Comparison of ENCODE assay signal across 38 cellular contexts in the genomic region with DNA sequence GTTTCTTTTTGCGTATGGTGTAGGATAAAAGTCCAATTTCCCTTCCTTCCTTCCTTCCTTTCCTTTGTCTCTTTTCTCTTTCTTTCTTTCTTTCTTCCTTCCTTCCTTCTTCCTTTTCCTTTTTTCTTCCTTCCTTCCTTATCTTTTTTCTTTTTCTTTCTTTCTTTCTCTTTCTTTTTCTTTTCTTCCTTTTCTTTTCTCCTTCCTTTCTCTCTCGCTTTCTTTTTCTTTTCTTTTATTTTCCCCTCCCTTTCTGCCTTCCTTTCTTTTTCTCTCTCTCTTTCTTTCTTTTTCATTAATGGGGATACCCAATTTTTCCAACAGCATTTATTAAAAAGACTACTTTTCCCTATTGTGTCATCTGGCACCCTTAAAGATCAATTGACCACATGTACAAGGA.
"Had no signal": no experiment of that assay in that cellular context is flagged by ENCODE, and none has a peak within 500 bp of the region (broad histone marks: within the 10 kb centered on the region; RNA-seq: fewer than 3 reads in every experiment).

No MANE protein-coding gene starts in this region.

- H3K36me3 ChIP-seq: ascending aorta, cardiac muscle cell, colonic mucosa had no signal

- H3K4me3 Mint-ChIP-seq: activated CD4-positive, alpha-beta memory T cell treated with anti-CD3 and anti-CD28 coated beads for 36 hours; activated CD4-positive, alpha-beta T cell treated with anti-CD3 and anti-CD28 coated beads, Interleukin-2, amount 10 ng/mL, durations not matched to agents 24 days and 14 days; activated CD8-positive, alpha-beta T cell treated with anti-CD3 and anti-CD28 coated beads for 36 hours; activated naive CD4-positive, alpha-beta T cell treated with anti-CD3 and anti-CD28 coated beads for 36 hours; activated naive CD4-positive, alpha-beta T cell treated with anti-CD3 and anti-CD28 coated beads, Interleukin-2, amount 50 U/mL, for 24 hours; activated naive CD8-positive, alpha-beta T cell; activated naive CD8-positive, alpha-beta T cell treated with anti-CD3 and anti-CD28 coated beads, Interleukin-2, amount 10 ng/mL, durations not matched to agents 7 days and 5 days; activated naive CD8-positive, alpha-beta T cell treated with anti-CD3 and anti-CD28 coated beads, Interleukin-2, amount 50 U/mL, for 24 hours; activated T-cell treated with anti-CD3 and anti-CD28 coated beads, Interleukin-2, amount 50 U/mL, for 4 hours; activated T-cell treated with anti-CD3 and anti-CD28 coated beads, Interleukin-2, amount 50 U/mL, for 72 hours; activated T-helper 1 cell treated with anti-CD3 and anti-CD28 coated beads, Interleukin-12 subunit alpha, Interleukin-12 subunit beta, Interleukin-2, Interleukin-4 antibody, amounts not matched to agents 30 ng/mL and 10 ng/mL and 1 ng/mL, durations not matched to agents 14 hours and 24 hours and 36 hours; activated T-helper 17 cell treated with anti-CD3 and anti-CD28 coated beads, Interleukin-2, amount 50 U/mL, for 72 hours; brain; central memory CD8-positive, alpha-beta T cell; T-helper 1 cell treated with Interleukin-12 subunit alpha and Interleukin-12 subunit beta and Interleukin-4 antibody, amounts not matched to agents 30 μg/mL and 1 μg/mL, for 36 hours; T-helper 2 cell treated with Interferon-gamma antibody and Interleukin-4, amounts not matched to agents 5 μg/mL and 100 μg/mL, for 36 hours had no signal

- ATAC-seq: activated CD8-positive, alpha-beta T cell treated with anti-CD3 and anti-CD28 coated beads for 36 hours; activated naive CD8-positive, alpha-beta T cell treated with anti-CD3 and anti-CD28 coated beads, Interleukin-2, amount 50 U/mL, for 24 hours; activated T-cell treated with anti-CD3 and anti-CD28 coated beads, Interleukin-2, amount 50 U/mL, for 4 hours; activated T-cell treated with anti-CD3 and anti-CD28 coated beads, Interleukin-2, amount 50 U/mL, for 72 hours; activated T-helper 17 cell treated with anti-CD3 and anti-CD28 coated beads, Interleukin-2, amount 50 U/mL, for 72 hours had no signal

- FAIRE-seq: bronchial epithelial cell, TTC549 had no signal

- DNase-seq: activated CD4-positive, alpha-beta memory T cell treated with anti-CD3 and anti-CD28 coated beads for 36 hours; activated CD4-positive, alpha-beta T cell treated with anti-CD3 and anti-CD28 coated beads for 4 hours; activated CD4-positive, alpha-beta T cell treated with anti-CD3 and anti-CD28 coated beads, Interleukin-2, amount 10 ng/mL, durations not matched to agents 24 days and 14 days; activated CD4-positive, alpha-beta T cell treated with anti-CD3 and anti-CD28 coated beads, Interleukin-2, amount 50 U/mL, for 1 hour; activated CD4-positive, alpha-beta T cell treated with anti-CD3 and anti-CD28 coated beads, Interleukin-2, amount 50 U/mL, for 4 hours; activated CD4-positive, CD25-positive, alpha-beta regulatory T cell treated with anti-CD3 and anti-CD28 coated beads, Interleukin-2, amount 50 U/mL, for 72 hours; activated CD8-positive, alpha-beta memory T cell treated with anti-CD3 and anti-CD28 coated beads, Interleukin-2, amount 50 U/mL, for 4 hours; activated CD8-positive, alpha-beta T cell treated with anti-CD3 and anti-CD28 coated beads for 36 hours; activated effector memory CD4-positive, alpha-beta T cell treated with anti-CD3 and anti-CD28 coated beads, Interleukin-2, amount 50 U/mL, for 16 hours; activated gamma-delta T cell treated with Interleukin-2 at 50 U/mL for 16 hours; activated naive CD4-positive, alpha-beta T cell; activated naive CD4-positive, alpha-beta T cell treated with anti-CD3 and anti-CD28 coated beads for 36 hours; activated naive CD8-positive, alpha-beta T cell treated with anti-CD3 and anti-CD28 coated beads, Interleukin-2, amount 10 ng/mL, durations not matched to agents 7 days and 5 days; activated naive CD8-positive, alpha-beta T cell treated with anti-CD3 and anti-CD28 coated beads, Interleukin-2, amount 50 U/mL, for 24 hours; activated T-cell treated with anti-CD3 and anti-CD28 coated beads for 4 hours; activated T-cell treated with anti-CD3 and anti-CD28 coated beads, Interleukin-2, amount 50 U/mL, for 1 hour; activated T-cell treated with anti-CD3 and anti-CD28 coated beads, Interleukin-2, amount 50 U/mL, for 4 hours; activated T-cell treated with anti-CD3 and anti-CD28 coated beads, Interleukin-2, amount 50 U/mL, for 72 hours; amygdala; anterior cingulate cortex; caudate nucleus; cerebellar nuclear complex; colonic mucosa; T-helper 2 cell; T-helper 9 cell had no signal

- H3K9me3 ChIP-seq: ascending aorta, colonic mucosa had no signal

- H3K36me3 Mint-ChIP-seq: activated CD4-positive, alpha-beta memory T cell treated with anti-CD3 and anti-CD28 coated beads for 36 hours; activated naive CD4-positive, alpha-beta T cell treated with anti-CD3 and anti-CD28 coated beads, Interleukin-2, amount 50 U/mL, for 24 hours; activated naive CD8-positive, alpha-beta T cell; activated naive CD8-positive, alpha-beta T cell treated with anti-CD3 and anti-CD28 coated beads, Interleukin-2, amount 10 ng/mL, durations not matched to agents 7 days and 5 days; brain had no signal

- H3K4me1 Mint-ChIP-seq: activated CD4-positive, alpha-beta T cell treated with anti-CD3 and anti-CD28 coated beads, Interleukin-2, amount 10 ng/mL, durations not matched to agents 24 days and 14 days; activated naive CD4-positive, alpha-beta T cell treated with anti-CD3 and anti-CD28 coated beads, Interleukin-2, amount 50 U/mL, for 24 hours; activated naive CD8-positive, alpha-beta T cell treated with anti-CD3 and anti-CD28 coated beads, Interleukin-2, amount 10 ng/mL, durations not matched to agents 7 days and 5 days; activated naive CD8-positive, alpha-beta T cell treated with anti-CD3 and anti-CD28 coated beads, Interleukin-2, amount 50 U/mL, for 24 hours; activated T-helper 17 cell treated with anti-CD3 and anti-CD28 coated beads, Interleukin-2, amount 50 U/mL, for 72 hours; brain; central memory CD8-positive, alpha-beta T cell had no signal

- H3K27ac ChIP-seq: ascending aorta, cardiac muscle cell, colonic mucosa, VCaP had no signal

- H3K27me3 ChIP-seq: ascending aorta, cardiac muscle cell, colonic mucosa had no signal

- H3K27me3 Mint-ChIP-seq: activated CD4-positive, alpha-beta memory T cell treated with anti-CD3 and anti-CD28 coated beads for 36 hours; activated CD4-positive, alpha-beta T cell treated with anti-CD3 and anti-CD28 coated beads, Interleukin-2, amount 10 ng/mL, durations not matched to agents 24 days and 14 days; activated CD8-positive, alpha-beta T cell treated with anti-CD3 and anti-CD28 coated beads for 36 hours; activated naive CD4-positive, alpha-beta T cell treated with anti-CD3 and anti-CD28 coated beads, Interleukin-2, amount 50 U/mL, for 24 hours; activated naive CD8-positive, alpha-beta T cell; activated naive CD8-positive, alpha-beta T cell treated with anti-CD3 and anti-CD28 coated beads, Interleukin-2, amount 10 ng/mL, durations not matched to agents 7 days and 5 days; activated naive CD8-positive, alpha-beta T cell treated with anti-CD3 and anti-CD28 coated beads, Interleukin-2, amount 50 U/mL, for 24 hours; activated T-helper 17 cell treated with anti-CD3 and anti-CD28 coated beads, Interleukin-2, amount 50 U/mL, for 72 hours; central memory CD8-positive, alpha-beta T cell had no signal

- H3K4me3 ChIP-seq: ascending aorta, cardiac muscle cell, colonic mucosa had no signal

- H3K9me3 Mint-ChIP-seq: activated CD4-positive, alpha-beta T cell treated with anti-CD3 and anti-CD28 coated beads, Interleukin-2, amount 10 ng/mL, durations not matched to agents 24 days and 14 days; activated naive CD8-positive, alpha-beta T cell treated with anti-CD3 and anti-CD28 coated beads, Interleukin-2, amount 10 ng/mL, durations not matched to agents 7 days and 5 days; activated naive CD8-positive, alpha-beta T cell treated with anti-CD3 and anti-CD28 coated beads, Interleukin-2, amount 50 U/mL, for 24 hours had no signal

- H3K27ac Mint-ChIP-seq: activated CD4-positive, alpha-beta memory T cell treated with anti-CD3 and anti-CD28 coated beads for 36 hours; activated CD4-positive, alpha-beta T cell treated with anti-CD3 and anti-CD28 coated beads, Interleukin-2, amount 10 ng/mL, durations not matched to agents 24 days and 14 days; activated CD8-positive, alpha-beta T cell treated with anti-CD3 and anti-CD28 coated beads for 36 hours; activated naive CD4-positive, alpha-beta T cell treated with anti-CD3 and anti-CD28 coated beads for 36 hours; activated naive CD4-positive, alpha-beta T cell treated with anti-CD3 and anti-CD28 coated beads, Interleukin-2, amount 50 U/mL, for 24 hours; activated naive CD8-positive, alpha-beta T cell; activated naive CD8-positive, alpha-beta T cell treated with anti-CD3 and anti-CD28 coated beads, Interleukin-2, amount 10 ng/mL, durations not matched to agents 7 days and 5 days; activated naive CD8-positive, alpha-beta T cell treated with anti-CD3 and anti-CD28 coated beads, Interleukin-2, amount 50 U/mL, for 24 hours; activated T-cell treated with anti-CD3 and anti-CD28 coated beads, Interleukin-2, amount 50 U/mL, for 72 hours; activated T-helper 1 cell treated with anti-CD3 and anti-CD28 coated beads, Interleukin-12 subunit alpha, Interleukin-12 subunit beta, Interleukin-2, Interleukin-4 antibody, amounts not matched to agents 30 ng/mL and 10 ng/mL and 1 ng/mL, durations not matched to agents 14 hours and 24 hours and 36 hours; activated T-helper 17 cell treated with anti-CD3 and anti-CD28 coated beads, Interleukin-2, amount 50 U/mL, for 72 hours; brain; T-helper 1 cell treated with Interleukin-12 subunit alpha and Interleukin-12 subunit beta and Interleukin-4 antibody, amounts not matched to agents 30 μg/mL and 1 μg/mL, for 36 hours; T-helper 2 cell treated with Interferon-gamma antibody and Interleukin-4, amounts not matched to agents 5 μg/mL and 100 μg/mL, for 36 hours had no signal

- H3K4me1 ChIP-seq: ascending aorta, colonic mucosa had no signal
